1 cellular context compared by ENCODE assay signal in genomic region chr10:62048919-62049636, GRCh38.
A peak's percentile ranks its signal among the peaks of the same experiment; 100 is the strongest.
TF ChIP-seq lines count a peak whose summit lies in the region.

No MANE protein-coding gene starts in this region.

TF ChIP-seq in K562, 482 proteins besides CTCF, POLR2A, EP300 and RAD21 (continued from another document and continues in another):
- TF ChIP-seq BCLAF1 (IDR thresholded peaks at IDR 0.05; ENCODE audit: borderline replicate concordance in 1 of 2, control insufficient read depth in 1 of 2, low read depth in 2 of 2, low read length in 1 of 2) (no peak), BCL6 (CRISPR knock-in tag; IDR thresholded peaks at IDR 0.05) (no peak), ZNF780A (CRISPR knock-in tag; IDR thresholded peaks at IDR 0.05) (no peak), ESRRA (IDR thresholded peaks at IDR 0.05; ENCODE audit: borderline replicate concordance, low read depth) (no peak), NR0B1 (IDR thresholded peaks at IDR 0.05; ENCODE audit: partially characterized antibody) (no peak), POLR2G (IDR thresholded peaks at IDR 0.05; ENCODE audit: low read depth, low read length) (no peak), NFE2 (IDR thresholded peaks at IDR 0.05; ENCODE audit: low read depth) (peak; percentile 3; the same call in 1 of the 2 replicates), EP400 (IDR thresholded peaks at IDR 0.05) (no peak), ZNF184 (CRISPR knock-in tag; IDR thresholded peaks at IDR 0.05) (no peak), E2F6 (IDR thresholded peaks at IDR 0.05; ENCODE audit: borderline replicate concordance in 1 of 2, extremely low read depth in 1 of 2, insufficient read depth in 1 of 2, insufficient read length in 1 of 2, low read depth in 1 of 2, low read length in 1 of 2, poor library complexity in 1 of 2, severe bottlenecking in 1 of 2) (peak in 1 of 2 experiments; percentile 66), ZNF436 (CRISPR knock-in tag; IDR thresholded peaks at IDR 0.05) (no peak), SMARCE1 (IDR thresholded peaks at IDR 0.05) (peak; percentile 55; the same call in 1 of the 2 replicates), TFAP4 (CRISPR knock-in tag; IDR thresholded peaks at IDR 0.05; ENCODE audit: borderline replicate concordance) (peak; percentile 43; the same call in 1 of the 2 replicates), SRSF3 (IDR thresholded peaks at IDR 0.05; ENCODE audit: insufficient read depth, low read length) (no peak), TAF1 (IDR thresholded peaks at IDR 0.05; ENCODE audit: control insufficient read depth, extremely low read depth, insufficient read depth, low read length, severe bottlenecking) (no peak), FOSL1 (tag; conservative IDR thresholded peaks at IDR 0.05) (peak; percentile 82), TBL1XR1 (IDR thresholded peaks at IDR 0.05; ENCODE audit: low read length in 2 of 2) (no peak), U2AF2 (optimal IDR thresholded peaks at IDR 0.05; ENCODE audit: low read depth, low read length) (no peak), HES1 (IDR thresholded peaks at IDR 0.05; ENCODE audit: low read depth) (no peak), BRF1 (IDR thresholded peaks at IDR 0.05; ENCODE audit: borderline replicate concordance, extremely low read depth, insufficient read length) (no peak), PURB (CRISPR knock-in tag; IDR thresholded peaks at IDR 0.05; ENCODE audit: low read depth) (no peak), TSC22D4 (tag; IDR thresholded peaks at IDR 0.05) (no peak), ZNF174 (CRISPR knock-in tag; IDR thresholded peaks at IDR 0.05) (no peak), ID3 (CRISPR knock-in tag; IDR thresholded peaks at IDR 0.05) (no peak), ID3 (tag; IDR thresholded peaks at IDR 0.05) (no peak), CEBPG (CRISPR knock-in tag; IDR thresholded peaks at IDR 0.05) (0 out of 2 replicates have a peak, but pooled peaks have one; percentile 19), CEBPG (tag; conservative IDR thresholded peaks at IDR 0.05 in 1 of 2, IDR thresholded peaks at IDR 0.05 in 1 of 2) (no peak), KLF6 (CRISPR knock-in tag; IDR thresholded peaks at IDR 0.05; ENCODE audit: borderline replicate concordance) (no peak), ZNF239 (CRISPR knock-in tag; IDR thresholded peaks at IDR 0.05) (no peak), ZNF778 (CRISPR knock-in tag; IDR thresholded peaks at IDR 0.05) (no peak), GATAD2B (IDR thresholded peaks at IDR 0.05; ENCODE audit: borderline replicate concordance) (no peak), NFIC (IDR thresholded peaks at IDR 0.05) (no peak), CAMTA2 (CRISPR knock-in tag; conservative IDR thresholded peaks at IDR 0.05) (no peak), SMAD2 (IDR thresholded peaks at IDR 0.05; ENCODE audit: low read depth, low read length) (no peak), MXI1 (IDR thresholded peaks at IDR 0.05; ENCODE audit: low read depth, low read length) (no peak), E2F5 (CRISPR knock-in tag; IDR thresholded peaks at IDR 0.05) (no peak), RBM34 (IDR thresholded peaks at IDR 0.05; ENCODE audit: borderline replicate concordance, insufficient read depth, low read length) (no peak), NR2F6 (CRISPR knock-in tag; IDR thresholded peaks at IDR 0.05) (no peak), ARID1B (IDR thresholded peaks at IDR 0.05) (no peak; the same call in 1 of the 2 replicates), HIVEP1 (CRISPR knock-in tag; IDR thresholded peaks at IDR 0.05) (no peak), MED1 (CRISPR knock-in tag; IDR thresholded peaks at IDR 0.05; ENCODE audit: borderline replicate concordance) (no peak), KDM4B (IDR thresholded peaks at IDR 0.05; ENCODE audit: borderline replicate concordance in 2 of 2, low read depth in 1 of 2) (no peak), ZNF431 (CRISPR knock-in tag; IDR thresholded peaks at IDR 0.05) (no peak), ARHGAP35 (IDR thresholded peaks at IDR 0.05; ENCODE audit: partially characterized antibody) (no peak), KDM5B (IDR thresholded peaks at IDR 0.05; ENCODE audit: insufficient replicate concordance, low read depth, low read length) (peak; percentile 34), NELFE (IDR thresholded peaks at IDR 0.05; ENCODE audit: insufficient read depth, insufficient read length) (no peak), RBM39 (optimal IDR thresholded peaks at IDR 0.05; ENCODE audit: low read depth, low read length) (no peak), CHAMP1 (IDR thresholded peaks at IDR 0.05) (no peak), ELF4 (CRISPR knock-in tag; IDR thresholded peaks at IDR 0.05) (no peak), GTF2A2 (tag; IDR thresholded peaks at IDR 0.05) (no peak), PYGO2 (tag; IDR thresholded peaks at IDR 0.05) (no peak)
- TF ChIP-seq, protein P1, sequence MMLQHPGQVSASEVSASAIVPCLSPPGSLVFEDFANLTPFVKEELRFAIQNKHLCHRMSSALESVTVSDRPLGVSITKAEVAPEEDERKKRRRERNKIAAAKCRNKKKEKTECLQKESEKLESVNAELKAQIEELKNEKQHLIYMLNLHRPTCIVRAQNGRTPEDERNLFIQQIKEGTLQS (IDR thresholded peaks at IDR 0.05) = no peak
- TF ChIP-seq, protein P1 (CRISPR knock-in tag; conservative IDR thresholded peaks at IDR 0.05) = no peak
- TF ChIP-seq, protein P2, sequence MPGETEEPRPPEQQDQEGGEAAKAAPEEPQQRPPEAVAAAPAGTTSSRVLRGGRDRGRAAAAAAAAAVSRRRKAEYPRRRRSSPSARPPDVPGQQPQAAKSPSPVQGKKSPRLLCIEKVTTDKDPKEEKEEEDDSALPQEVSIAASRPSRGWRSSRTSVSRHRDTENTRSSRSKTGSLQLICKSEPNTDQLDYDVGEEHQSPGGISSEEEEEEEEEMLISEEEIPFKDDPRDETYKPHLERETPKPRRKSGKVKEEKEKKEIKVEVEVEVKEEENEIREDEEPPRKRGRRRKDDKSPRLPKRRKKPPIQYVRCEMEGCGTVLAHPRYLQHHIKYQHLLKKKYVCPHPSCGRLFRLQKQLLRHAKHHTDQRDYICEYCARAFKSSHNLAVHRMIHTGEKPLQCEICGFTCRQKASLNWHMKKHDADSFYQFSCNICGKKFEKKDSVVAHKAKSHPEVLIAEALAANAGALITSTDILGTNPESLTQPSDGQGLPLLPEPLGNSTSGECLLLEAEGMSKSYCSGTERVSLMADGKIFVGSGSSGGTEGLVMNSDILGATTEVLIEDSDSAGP (CRISPR knock-in tag; IDR thresholded peaks at IDR 0.05) = no peak
- TF ChIP-seq, protein P3, sequence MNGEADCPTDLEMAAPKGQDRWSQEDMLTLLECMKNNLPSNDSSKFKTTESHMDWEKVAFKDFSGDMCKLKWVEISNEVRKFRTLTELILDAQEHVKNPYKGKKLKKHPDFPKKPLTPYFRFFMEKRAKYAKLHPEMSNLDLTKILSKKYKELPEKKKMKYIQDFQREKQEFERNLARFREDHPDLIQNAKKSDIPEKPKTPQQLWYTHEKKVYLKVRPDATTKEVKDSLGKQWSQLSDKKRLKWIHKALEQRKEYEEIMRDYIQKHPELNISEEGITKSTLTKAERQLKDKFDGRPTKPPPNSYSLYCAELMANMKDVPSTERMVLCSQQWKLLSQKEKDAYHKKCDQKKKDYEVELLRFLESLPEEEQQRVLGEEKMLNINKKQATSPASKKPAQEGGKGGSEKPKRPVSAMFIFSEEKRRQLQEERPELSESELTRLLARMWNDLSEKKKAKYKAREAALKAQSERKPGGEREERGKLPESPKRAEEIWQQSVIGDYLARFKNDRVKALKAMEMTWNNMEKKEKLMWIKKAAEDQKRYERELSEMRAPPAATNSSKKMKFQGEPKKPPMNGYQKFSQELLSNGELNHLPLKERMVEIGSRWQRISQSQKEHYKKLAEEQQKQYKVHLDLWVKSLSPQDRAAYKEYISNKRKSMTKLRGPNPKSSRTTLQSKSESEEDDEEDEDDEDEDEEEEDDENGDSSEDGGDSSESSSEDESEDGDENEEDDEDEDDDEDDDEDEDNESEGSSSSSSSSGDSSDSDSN (IDR thresholded peaks at IDR 0.05; ENCODE audit: borderline replicate concordance in 1 of 2, low read depth in 2 of 2, low read length in 2 of 2) = peak; percentile 59; a peak in 1 of 4 replicates
